Comparison of ENCODE assay signal across 14 cellular contexts in the genomic region with DNA sequence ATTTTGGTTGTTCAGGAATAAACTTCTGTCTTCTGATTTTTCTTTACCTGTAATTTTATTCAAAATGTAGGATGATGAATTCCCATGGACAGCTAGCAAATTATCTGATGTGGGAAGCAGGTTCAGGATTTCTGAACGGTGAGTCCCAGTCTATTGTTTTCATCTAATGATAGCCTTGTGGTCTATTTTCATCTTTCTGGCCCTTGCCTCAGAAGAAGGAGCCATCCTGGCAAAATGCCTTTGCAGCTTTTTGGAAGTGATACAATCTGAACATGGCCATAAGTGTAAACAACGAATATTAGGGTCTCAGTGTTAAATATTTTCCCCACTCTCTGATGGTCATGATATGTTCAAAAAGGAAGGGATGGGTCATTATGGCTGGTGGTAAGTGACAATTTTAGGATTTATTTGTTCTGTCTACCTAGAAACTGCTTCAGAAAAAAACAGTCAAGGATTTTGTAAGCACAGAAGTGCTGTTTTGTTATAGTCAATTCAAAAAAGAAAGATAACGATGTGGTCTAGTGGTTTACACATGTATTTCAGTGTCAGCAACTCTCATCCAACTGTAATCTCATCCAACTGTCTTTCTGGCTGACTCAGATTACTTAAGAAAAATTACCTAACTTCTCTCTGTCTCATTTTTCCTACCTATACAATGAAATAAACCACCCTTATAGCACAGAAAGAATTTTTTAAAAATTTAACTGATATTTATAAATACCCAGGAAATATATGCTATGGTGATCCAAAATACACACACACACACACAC.
DNase-seq lines count a peak whose midpoint lies in the region; ATAC-seq, FAIRE-seq and TF ChIP-seq lines count a peak whose summit lies in the region.
"Had no signal": no experiment of that assay in that cellular context is flagged by ENCODE, and none has a peak within 500 bp of the region (broad histone marks: within the 10 kb centered on the region; RNA-seq: fewer than 3 reads in every experiment).

No MANE protein-coding gene starts in this region.

- H3K36me3 ChIP-seq in GM12878 (ENCODE audit: control insufficient read depth in 2 of 2, insufficient read depth in 2 of 2, low read length in 1 of 2) = no peaks in the 10 kb centered on the region
- H3K36me3 ChIP-seq in smooth muscle cell (ENCODE audit: low read depth) = no peaks in the 10 kb centered on the region

- H3K4me1 ChIP-seq in GM12878 (ENCODE audit: control insufficient read depth, insufficient read depth, low read length) (no peaks in the 10 kb centered on the region; the same call in 1 of the 2 replicates), smooth muscle cell (ENCODE audit: low read depth) (no peaks in the 10 kb centered on the region)

- TF ChIP-seq EP300 in GM12878 (IDR thresholded peaks at IDR 0.05; ENCODE audit: borderline replicate concordance in 1 of 2, control insufficient read depth in 1 of 2, low read depth in 2 of 2, low read length in 2 of 2) = no peak

- H2AFZ ChIP-seq in GM12878 (ENCODE audit: control insufficient read depth, low read depth, low read length) (no peak overlapping the region), smooth muscle cell (ENCODE audit: low read depth) (no peak overlapping the region)

- no peaks in the 10 kb centered on the region for H3K27me3 ChIP-seq in GM12878 (replicated peaks in 1 of 2; ENCODE audit: control insufficient read depth in 2 of 2, insufficient read depth in 2 of 2, low read length in 1 of 2)
- no peaks in the 10 kb centered on the region for H3K27me3 ChIP-seq in smooth muscle cell (ENCODE audit: low read depth)

- CTCF ChIA-PET in GM12878 (lab: Yijun Ruan, JAX) = interaction anchor here (0.7 kb wide), 1 partner anchor 176 kb away, joined by 3 read pairs; no protein-coding TSS in a partner anchor

- RAD21 ChIA-PET in GM12878 (lab: Charles Lee; ENCODE audit: unreplicated experiment) = interaction anchor here (0.9 kb wide), 1 partner anchor 34 kb away, joined by 3 read pairs; no protein-coding TSS in a partner anchor

- no peak overlapping the region for H3K4me2 ChIP-seq in GM12878 (ENCODE audit: control insufficient read depth, insufficient read depth)
- no peak overlapping the region for H3K4me2 ChIP-seq in smooth muscle cell

- H3K36me3 Mint-ChIP-seq in activated T-cell treated with anti-CD3 and anti-CD28 coated beads, Interleukin-2, amount 50 U/mL, for 72 hours (ENCODE audit: insufficient read depth in 2 of 2) = no peaks in the 10 kb centered on the region
- H3K36me3 Mint-ChIP-seq: activated naive CD8-positive, alpha-beta T cell treated with anti-CD3 and anti-CD28 coated beads, Interleukin-2, amount 10 ng/mL, durations not matched to agents 7 days and 5 days; stimulated activated naive B cell treated with anti-CD40 and anti-IgM and Interleukin-4, amounts not matched to agents 10 μg/mL and 1 μg/mL and 100 μg/mL, for 72 hours had no signal

- no peak for TF ChIP-seq CTCF in GM12878 (IDR thresholded peaks at IDR 0.05 in 2 of 3, conservative IDR thresholded peaks at IDR 0.05 in 1 of 3; ENCODE audit: control insufficient read depth in 2 of 3, extremely low read depth in 1 of 3, insufficient read depth in 1 of 3, low read depth in 3 of 3, low read length in 3 of 3)
- TF ChIP-seq CTCF in smooth muscle cell (IDR thresholded peaks at IDR 0.05; ENCODE audit: borderline replicate concordance, insufficient read depth, poor library complexity, severe bottlenecking) = no peak

- intact Hi-C loops in GM12878 (cut with micrococcal nuclease; ENCODE audit: unreplicated experiment) = no loop called here

- 35% methylated on average over 3 of the region's 3 CpGs for WGBS in GM12878 (ENCODE audit: insufficient coverage, insufficient replicate concordance, low lambda C conversion rate, missing lambda C conversion rate)
- WGBS in smooth muscle cell (ENCODE audit: low lambda C conversion rate) = 71% methylated on average over 3 of the region's 3 CpGs

- ATAC-seq in activated T-cell treated with anti-CD3 and anti-CD28 coated beads, Interleukin-2, amount 50 U/mL, for 72 hours (replicated peaks in 1 of 2) = peak; percentile 86 to 88
- ATAC-seq in GM12878 = peak; percentile 79
- ATAC-seq: stimulated activated naive B cell treated with anti-CD40 and anti-IgM and Interleukin-4, amounts not matched to agents 10 μg/mL and 1 μg/mL and 100 μg/mL, for 72 hours had no signal

- TF ChIP-seq POLR2A in GM12878 (IDR thresholded peaks at IDR 0.05; ENCODE audit: low read depth, low read length) = no peak

- SMC1A ChIA-PET in GM12878 (lab: Charles Lee; ENCODE audit: uncharacterized antibody, unreplicated experiment) = no interaction called here

- H4K20me1 ChIP-seq in GM12878 (ENCODE audit: control insufficient read depth, insufficient read depth) (no peaks in the 10 kb centered on the region), smooth muscle cell (ENCODE audit: low read depth) (no peaks in the 10 kb centered on the region)

- H3K79me2 ChIP-seq in GM12878 (ENCODE audit: control insufficient read depth, insufficient read depth, low read length) = no peaks in the 10 kb centered on the region
- no peaks in the 10 kb centered on the region for H3K79me2 ChIP-seq in smooth muscle cell (ENCODE audit: low read depth)

- in situ Hi-C loops in GM12878 (cut with MboI) = no loop called here

- H3K9ac ChIP-seq in GM12878 (ENCODE audit: control insufficient read depth, insufficient read depth, low read length) (no peak overlapping the region), smooth muscle cell (ENCODE audit: low read depth) (no peak overlapping the region)

- peak overlapping the region; percentile 23 for H3K27ac Mint-ChIP-seq in activated T-cell treated with anti-CD3 and anti-CD28 coated beads, Interleukin-2, amount 50 U/mL, for 72 hours
- H3K27ac Mint-ChIP-seq: activated naive CD8-positive, alpha-beta T cell treated with anti-CD3 and anti-CD28 coated beads, Interleukin-2, amount 10 ng/mL, durations not matched to agents 7 days and 5 days; stimulated activated naive B cell treated with anti-CD40 and anti-IgM and Interleukin-4, amounts not matched to agents 10 μg/mL and 1 μg/mL and 100 μg/mL, for 72 hours had no signal

- peaks cover 8% of the 10 kb centered on the region for H3K27me3 Mint-ChIP-seq in activated T-cell treated with anti-CD3 and anti-CD28 coated beads, Interleukin-2, amount 50 U/mL, for 72 hours (ENCODE audit: low read depth)
- H3K27me3 Mint-ChIP-seq: stimulated activated naive B cell treated with anti-CD40 and anti-IgM and Interleukin-4, amounts not matched to agents 10 μg/mL and 1 μg/mL and 100 μg/mL, for 72 hours had no signal

- H3K4me1 Mint-ChIP-seq in activated T-cell treated with anti-CD3 and anti-CD28 coated beads, Interleukin-2, amount 50 U/mL, for 72 hours (ENCODE audit: low read depth) = peaks cover 6% of the 10 kb centered on the region

- no TSS peak for BruUV-seq in GM12878 (replicated peaks; lab: Mats Ljungman, UMichigan)

- POLR2A ChIA-PET in GM12878 (lab: Charles Lee) = no interaction called here

- no peak for TF ChIP-seq RAD21 in GM12878 (IDR thresholded peaks at IDR 0.05; ENCODE audit: insufficient read depth, low read depth, low read length)

- H3K9me3 ChIP-seq in GM12878 (replicated peaks; ENCODE audit: control insufficient read depth, insufficient read depth, low read length) (peaks cover 5% of the 10 kb centered on the region; the same call in 2 of the 3 replicates), smooth muscle cell (replicated peaks; ENCODE audit: low read depth) (no peaks in the 10 kb centered on the region)

- DNase-seq in activated T-cell treated with anti-CD3 and anti-CD28 coated beads, Interleukin-2, amount 50 U/mL, for 72 hours = no peak
- DNase-seq in activated T-cell treated with anti-CD3 and anti-CD28 coated beads, Interleukin-2, amount 50 U/mL, for 48 hours = no peak
- peak; percentile 89 for DNase-seq in Jurkat, Clone E6-1 (ENCODE audit: low read depth, low spot score)
- DNase-seq in GM12878 (ENCODE audit: low read depth, low spot score) = no peak
- DNase-seq in smooth muscle cell (lab: John Stamatoyannopoulos, UW; ENCODE audit: unreplicated experiment) = no peak
- DNase-seq in stimulated activated CD4-positive, alpha-beta T cell treated with anti-CD3 and anti-CD28 coated beads, Interleukin-2, amount 100 ng/mL, for 48 hours = no peak
- no peak for DNase-seq in kidney tubule cell (ENCODE audit: low spot score)
- DNase-seq in NCI-H82 treated with DMSO at 0.1 percent for 48 hours (lab: John Stamatoyannopoulos, UW; ENCODE audit: unreplicated experiment) = no peak
- DNase-seq: activated naive CD8-positive, alpha-beta T cell treated with anti-CD3 and anti-CD28 coated beads, Interleukin-2, amount 10 ng/mL, durations not matched to agents 7 days and 5 days; midbrain; SHP77 treated with DMSO at 0.1 percent for 48 hours; stimulated activated naive B cell treated with anti-CD40 and anti-IgM and Interleukin-4, amounts not matched to agents 10 μg/mL and 1 μg/mL and 100 μg/mL, for 72 hours had no signal

- no peaks in the 10 kb centered on the region for H3K9me3 Mint-ChIP-seq in activated T-cell treated with anti-CD3 and anti-CD28 coated beads, Interleukin-2, amount 50 U/mL, for 72 hours
- H3K9me3 Mint-ChIP-seq: stimulated activated naive B cell treated with anti-CD40 and anti-IgM and Interleukin-4, amounts not matched to agents 10 μg/mL and 1 μg/mL and 100 μg/mL, for 72 hours had no signal

- FAIRE-seq in GM12878 (lab: Jason Lieb, UNC) = no peak
- FAIRE-seq: colon, TTC549 had no signal

- H3K27ac ChIP-seq in GM12878 (ENCODE audit: control insufficient read depth, insufficient read depth) = no peak overlapping the region
- peak overlapping the region; percentile 37 for H3K27ac ChIP-seq in smooth muscle cell (ENCODE audit: low read depth)

- no peaks in the 10 kb centered on the region for H3F3A ChIP-seq in smooth muscle cell (ENCODE audit: low read depth)

- no peak overlapping the region for H3K4me3 Mint-ChIP-seq in activated T-cell treated with anti-CD3 and anti-CD28 coated beads, Interleukin-2, amount 50 U/mL, for 72 hours
- H3K4me3 Mint-ChIP-seq: activated naive CD8-positive, alpha-beta T cell treated with anti-CD3 and anti-CD28 coated beads, Interleukin-2, amount 10 ng/mL, durations not matched to agents 7 days and 5 days; stimulated activated naive B cell treated with anti-CD40 and anti-IgM and Interleukin-4, amounts not matched to agents 10 μg/mL and 1 μg/mL and 100 μg/mL, for 72 hours had no signal

- H3K4me3 ChIP-seq in Jurkat, Clone E6-1 (ENCODE audit: low read length) = no peak overlapping the region
- H3K4me3 ChIP-seq in GM12878 = no peak overlapping the region
- H3K4me3 ChIP-seq in smooth muscle cell = no peak overlapping the region

TF ChIP-seq in GM12878, 131 proteins besides CTCF, POLR2A, EP300 and RAD21:
- TF ChIP-seq ZZZ3 (IDR thresholded peaks at IDR 0.05; ENCODE audit: control insufficient read depth, insufficient read length, low read depth) (no peak), RUNX3 (IDR thresholded peaks at IDR 0.05; ENCODE audit: low read length) (peak; percentile 47; the same call in 1 of the 2 replicates), MTA2 (IDR thresholded peaks at IDR 0.05; ENCODE audit: low read depth) (0 out of 2 replicates have a peak, but pooled peaks have one; percentile 22)
